ENCODE assay signal across 8 cellular contexts in genomic region chr20:23420943-23421925, GRCh38. TPM values are rescaled to one million over a fixed set of nuclear protein-coding genes. Genes with fewer than 3 reads are reported as not detected.
DNase-seq lines count a peak whose midpoint lies in the region; ATAC-seq and TF ChIP-seq lines count a peak whose summit lies in the region.

NAPB (minus strand) TSS chr20:23421488; CDS start chr20:23421402, 86 bp downstream.

- TF ChIP-seq POLR2A in GM10847 (IDR thresholded peaks at IDR 0.05; ENCODE audit: extremely low read depth, insufficient read length) (peak; percentile 74), NB4 (IDR thresholded peaks at IDR 0.05; ENCODE audit: extremely low read depth, insufficient read length) (peak; percentile 85)

- peak within 1 kb of the TSS; percentile 84 for H3K4me3 Mint-ChIP-seq in activated naive CD4-positive, alpha-beta T cell treated with anti-CD3 and anti-CD28 coated beads, Interleukin-2, amount 10 ng/mL, durations not matched to agents 7 days and 5 days

- ATAC-seq in HG02588 (IDR thresholded peaks at IDR 0.05; ENCODE audit: unreplicated experiment) = peak; percentile 98

- H3K36me3 Mint-ChIP-seq in activated naive CD4-positive, alpha-beta T cell treated with anti-CD3 and anti-CD28 coated beads, Interleukin-2, amount 10 ng/mL, durations not matched to agents 7 days and 5 days = peaks cover 5% of the 10 kb centered on the region

- peak; percentile 17 for TF ChIP-seq CTCF in NB4 (IDR thresholded peaks at IDR 0.05; ENCODE audit: low read depth, low read length)

- peaks cover 21% of the 10 kb centered on the region for H3K27me3 Mint-ChIP-seq in activated naive CD4-positive, alpha-beta T cell treated with anti-CD3 and anti-CD28 coated beads, Interleukin-2, amount 10 ng/mL, durations not matched to agents 7 days and 5 days

- DNase-seq in NB4 (ENCODE audit: low read depth) (peak; percentile 96), SK-N-DZ (ENCODE audit: low spot score) (peak; percentile 92), germinal center (ENCODE audit: low spot score) (peak; percentile 92), nucleus accumbens (lab: John Stamatoyannopoulos, UW) (peak; percentile 59 to 98 (median 92)), superior temporal gyrus (ENCODE audit: extremely low spot score) (peak; percentile 96)
- peak; percentile 96 for DNase-seq in activated naive CD4-positive, alpha-beta T cell treated with anti-CD3 and anti-CD28 coated beads, Interleukin-2, amount 10 ng/mL, durations not matched to agents 7 days and 5 days

- H3K4me3 ChIP-seq in NB4 (ENCODE audit: low read depth, low read length) = peak within 1 kb of the TSS; percentile 75

- H3K4me1 Mint-ChIP-seq in activated naive CD4-positive, alpha-beta T cell treated with anti-CD3 and anti-CD28 coated beads, Interleukin-2, amount 10 ng/mL, durations not matched to agents 7 days and 5 days = peaks cover 51% of the 10 kb centered on the region

- CTCF ChIA-PET in activated naive CD4-positive, alpha-beta T cell treated with anti-CD3 and anti-CD28 coated beads, Interleukin-2, amount 10 ng/mL, durations not matched to agents 7 days and 5 days (lab: Charles Lee) = interaction anchor here (0.6 to 1.7 kb wide), 9 partner anchors 10 to 71 kb away, joined by 3 to 11 read pairs (median 3); partner anchors contain the start of gene NXT1

- H3K9me3 Mint-ChIP-seq in activated naive CD4-positive, alpha-beta T cell treated with anti-CD3 and anti-CD28 coated beads, Interleukin-2, amount 10 ng/mL, durations not matched to agents 7 days and 5 days = no peaks in the 10 kb centered on the region

- peak within 1 kb of the TSS; percentile 86 for H3K27ac Mint-ChIP-seq in activated naive CD4-positive, alpha-beta T cell treated with anti-CD3 and anti-CD28 coated beads, Interleukin-2, amount 10 ng/mL, durations not matched to agents 7 days and 5 days

RNA-seq across cellular contexts. Expression of gene NAPB, which starts in this region (rescaled TPM):
- 9.0 and 11.1 TPM in 2 replicates for polyA plus RNA-seq in SK-N-DZ (2014; cell fraction: cytosol; rRNA removed)
- 21.3 and 25.0 TPM in 2 replicates for polyA plus RNA-seq in SK-N-DZ (2014; cell fraction: nucleus; rRNA removed)

Comparison
In these comparisons a context has a peak if more than half of its experiments do, and no peak if none do; other contexts are left out.
1. Peak in every context shown above with its lines: DNase-seq, ATAC-seq and H3K4me3 ChIP-seq.